ENCODE assay signal across 15 cellular contexts in genomic region chr3:64943861-64944260, GRCh38.
"Had no signal": no experiment of that assay in that cellular context is flagged by ENCODE, and none has a peak within 500 bp of the region (broad histone marks: within the 10 kb centered on the region; RNA-seq: fewer than 3 reads in every experiment).

No MANE protein-coding gene starts in this region.

- ATAC-seq: activated CD4-positive, alpha-beta T cell treated with anti-CD3 and anti-CD28 coated beads for 36 hours had no signal

- H3K4me3 Mint-ChIP-seq: activated CD4-positive, alpha-beta memory T cell treated with anti-CD3 and anti-CD28 coated beads, Interleukin-2, amount 10 ng/mL, durations not matched to agents 7 days and 5 days; activated CD4-positive, alpha-beta T cell treated with anti-CD3 and anti-CD28 coated beads for 36 hours; activated naive CD8-positive, alpha-beta T cell treated with anti-CD3 and anti-CD28 coated beads, Interleukin-2, amount 10 ng/mL, durations not matched to agents 7 days and 5 days had no signal

- H3K27me3 ChIP-seq: ascending aorta, esophagus muscularis mucosa, stomach, transverse colon had no signal

- H3K4me3 ChIP-seq: ascending aorta, esophagus muscularis mucosa, stomach, transverse colon had no signal

- H3K27me3 Mint-ChIP-seq: activated CD4-positive, alpha-beta memory T cell treated with anti-CD3 and anti-CD28 coated beads, Interleukin-2, amount 10 ng/mL, durations not matched to agents 7 days and 5 days; activated CD4-positive, alpha-beta T cell treated with anti-CD3 and anti-CD28 coated beads for 36 hours; activated naive CD8-positive, alpha-beta T cell treated with anti-CD3 and anti-CD28 coated beads, Interleukin-2, amount 10 ng/mL, durations not matched to agents 7 days and 5 days had no signal

- FAIRE-seq: endometrium, kidney had no signal

- DNase-seq: activated CD4-positive, alpha-beta memory T cell treated with anti-CD3 and anti-CD28 coated beads, Interleukin-2, amount 10 ng/mL, durations not matched to agents 7 days and 5 days; activated CD4-positive, alpha-beta T cell treated with anti-CD3 and anti-CD28 coated beads for 36 hours; activated naive CD8-positive, alpha-beta T cell treated with anti-CD3 and anti-CD28 coated beads, Interleukin-2, amount 10 ng/mL, durations not matched to agents 7 days and 5 days; activated T-cell treated with anti-CD3 and anti-CD28 coated beads, Interleukin-2, amount 50 U/mL, for 48 hours; foreskin fibroblast; kidney; occipital lobe; stimulated activated CD4-positive, alpha-beta T cell treated with anti-CD3 and anti-CD28 coated beads, Interleukin-4, amount 100 ng/mL, for 4 hours; stomach; T-helper 9 cell; transverse colon had no signal

- H3K27ac Mint-ChIP-seq: activated CD4-positive, alpha-beta memory T cell treated with anti-CD3 and anti-CD28 coated beads, Interleukin-2, amount 10 ng/mL, durations not matched to agents 7 days and 5 days; activated CD4-positive, alpha-beta T cell treated with anti-CD3 and anti-CD28 coated beads for 36 hours; activated naive CD8-positive, alpha-beta T cell treated with anti-CD3 and anti-CD28 coated beads, Interleukin-2, amount 10 ng/mL, durations not matched to agents 7 days and 5 days had no signal

- H3K36me3 ChIP-seq: ascending aorta, esophagus muscularis mucosa, stomach, transverse colon had no signal

- H3K36me3 Mint-ChIP-seq: activated naive CD8-positive, alpha-beta T cell treated with anti-CD3 and anti-CD28 coated beads, Interleukin-2, amount 10 ng/mL, durations not matched to agents 7 days and 5 days had no signal

- H3K27ac ChIP-seq: VCaP had no signal

- H3K4me1 Mint-ChIP-seq: activated CD4-positive, alpha-beta memory T cell treated with anti-CD3 and anti-CD28 coated beads, Interleukin-2, amount 10 ng/mL, durations not matched to agents 7 days and 5 days; activated CD4-positive, alpha-beta T cell treated with anti-CD3 and anti-CD28 coated beads for 36 hours; activated naive CD8-positive, alpha-beta T cell treated with anti-CD3 and anti-CD28 coated beads, Interleukin-2, amount 10 ng/mL, durations not matched to agents 7 days and 5 days had no signal

- H3K9me3 ChIP-seq: ascending aorta, esophagus muscularis mucosa, stomach, transverse colon had no signal
